8 cellular contexts compared by ENCODE assay signal in the genomic region with DNA sequence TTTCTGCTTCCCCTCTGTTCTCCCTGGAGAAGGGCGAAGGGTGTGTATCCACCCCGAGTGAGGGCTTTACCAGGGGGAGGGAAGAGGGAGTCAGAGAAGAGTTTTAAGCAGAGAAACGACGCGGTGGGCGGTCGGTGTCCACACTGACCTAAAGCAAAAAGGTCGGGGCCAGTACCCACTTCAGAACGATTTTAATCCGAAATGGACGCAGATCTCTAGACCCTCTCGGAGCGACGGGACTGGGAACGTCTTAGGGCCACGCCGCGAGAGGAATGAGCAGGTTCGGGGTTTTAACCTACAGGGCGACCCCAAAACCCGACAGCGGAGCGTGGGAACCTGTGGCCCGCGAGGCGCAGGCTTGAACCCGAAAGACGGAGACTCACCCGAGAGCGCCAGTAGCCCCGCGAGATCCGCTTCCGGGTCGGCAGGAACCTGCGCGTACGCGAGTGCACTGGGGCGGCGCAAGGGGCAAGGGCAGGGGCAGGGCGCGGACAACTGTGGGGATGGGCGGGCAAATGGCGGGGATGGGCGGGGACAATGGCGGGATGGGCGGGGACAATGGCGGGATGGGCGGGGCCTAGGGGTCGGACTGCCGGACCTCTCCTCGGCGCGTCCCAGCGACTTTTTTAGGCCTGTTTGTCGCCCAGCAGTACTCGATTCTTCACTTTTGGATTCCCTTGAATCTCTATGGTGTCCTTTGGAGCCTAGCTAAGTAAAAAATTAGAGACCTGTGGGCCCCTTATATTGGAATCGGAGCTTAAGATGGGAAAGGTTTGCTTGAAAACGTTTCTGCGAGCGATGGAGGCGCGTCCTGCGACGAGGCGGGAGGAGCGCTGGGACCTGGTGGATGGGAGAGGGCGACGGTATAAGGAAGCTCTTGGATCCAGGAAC. TPM values are rescaled to one million over a fixed set of nuclear protein-coding genes. Genes with fewer than 3 reads are reported as not detected.
DNase-seq lines count a peak whose midpoint lies in the region; ATAC-seq, FAIRE-seq and TF ChIP-seq lines count a peak whose summit lies in the region.

A gene (minus strand): TSS at position 423 of the 891 bp plus-strand sequence. CDS start 3,323 bp downstream, outside the sequence.

- no peak within 1 kb of the TSS for H3K23ac ChIP-seq in H1 (ENCODE audit: insufficient read length)

- no peaks in the 10 kb centered on the region for H3K27me3 ChIP-seq in H1 (replicated peaks in 1 of 4; ENCODE audit: control insufficient read depth in 3 of 4, extremely low read depth in 1 of 4, insufficient read depth in 3 of 4, low read length in 3 of 4)

- no peak for TF ChIP-seq CTCF in H1 (IDR thresholded peaks at IDR 0.05; ENCODE audit: control extremely low read depth in 1 of 3, insufficient read depth in 1 of 3, low read depth in 1 of 3, low read length in 3 of 3)

- 0 out of 2 replicates have a peak within 1 kb of the TSS, but pooled peaks have one; percentile 65 for H2AK5ac ChIP-seq in H1 (ENCODE audit: low read depth, low read length)

- H3K18ac ChIP-seq in H1 (ENCODE audit: extremely low read depth, low read length): peak within 1 kb of the TSS; percentile 62; the same call in 1 of the 2 replicates

- no peak for TF ChIP-seq RAD21 in H1 (IDR thresholded peaks at IDR 0.05 in 1 of 2, conservative IDR thresholded peaks at IDR 0.05 in 1 of 2; ENCODE audit: low read depth in 2 of 2, low read length in 2 of 2)

- H2BK20ac ChIP-seq in H1 (ENCODE audit: low read length): no peak within 1 kb of the TSS

- peaks cover 0 to 7% of the 10 kb centered on the region in 2 experiments; a peak in 2 of 4 replicates for H3K79me2 ChIP-seq in H1 (ENCODE audit: control insufficient read depth in 1 of 2, insufficient read depth in 2 of 2, low read length in 2 of 2)

- TF ChIP-seq EP300 in H1 (IDR thresholded peaks at IDR 0.05; ENCODE audit: borderline replicate concordance in 1 of 2, low read depth in 2 of 2, low read length in 2 of 2): no peak

- no peak within 1 kb of the TSS for H2BK120ac ChIP-seq in H1 (replicated peaks; ENCODE audit: low read depth, low read length)

- H3K36me3 ChIP-seq in H1 (ENCODE audit: control insufficient read depth in 2 of 4, insufficient read depth in 4 of 4, low read length in 3 of 4): peaks cover 3 to 29% (median 22%) of the 10 kb centered on the region in 4 experiments

- peak within 1 kb of the TSS; percentile 77 for H3K27ac ChIP-seq in H1 (ENCODE audit: low read depth, low read length)

- H3K23me2 ChIP-seq in H1 (ENCODE audit: low read depth, low read length): peaks cover 7% of the 10 kb centered on the region; the same call in 1 of the 2 replicates

- peaks cover 7 to 20% of the 10 kb centered on the region in 2 experiments; a peak in 3 of 4 replicates for H3K9me3 ChIP-seq in H1 (ENCODE audit: insufficient read depth in 2 of 2, low read depth in 1 of 2, low read length in 1 of 2)

- ATAC-seq in activated CD8-positive, alpha-beta memory T cell treated with anti-CD3 and anti-CD28 coated beads, Interleukin-2, amount 10 ng/mL, durations not matched to agents 7 days and 5 days: peak; percentile 100
- ATAC-seq in memory B cell (ENCODE audit: low read depth) (peak; percentile 99), HG03196 (IDR thresholded peaks at IDR 0.05; ENCODE audit: unreplicated experiment) (no peak)

- H4K91ac ChIP-seq in H1 (replicated peaks; ENCODE audit: insufficient read length, low read length): peak within 1 kb of the TSS; percentile 7

- peak within 1 kb of the TSS; percentile 37 to 84 (median 65) for H3K9ac ChIP-seq in H1 (replicated peaks in 1 of 4; ENCODE audit: extremely low read depth in 1 of 4, low read depth in 3 of 4, low read length in 3 of 4)

- H3K9me3 Mint-ChIP-seq in activated CD8-positive, alpha-beta memory T cell treated with anti-CD3 and anti-CD28 coated beads, Interleukin-2, amount 10 ng/mL, durations not matched to agents 7 days and 5 days (ENCODE audit: low read depth): peaks cover 30% of the 10 kb centered on the region
- peaks cover 22% of the 10 kb centered on the region for H3K9me3 Mint-ChIP-seq in memory B cell

- H2BK15ac ChIP-seq in H1 (ENCODE audit: low read length): no peak within 1 kb of the TSS

- peak within 1 kb of the TSS; percentile 92 to 96 (median 94) for H3K4me3 ChIP-seq in H1 (ENCODE audit: extremely low read depth in 1 of 4, insufficient read depth in 2 of 4, low read depth in 3 of 4, low read length in 4 of 4)

- POLR2A ChIA-PET in H1 (lab: Charles Lee; ENCODE audit: partially characterized antibody): no interaction called here

- peak within 1 kb of the TSS; percentile 87 for H2AFZ ChIP-seq in H1 (ENCODE audit: low read length)

- peak within 1 kb of the TSS; percentile 27 for H4K5ac ChIP-seq in H1 (ENCODE audit: insufficient read length, low read depth, low read length)

- H2BK12ac ChIP-seq in H1 (ENCODE audit: low read depth, low read length): no peak within 1 kb of the TSS

- DNase-seq in C1 segment of cervical spinal cord (lab: John Stamatoyannopoulos, UW) (peak; percentile 13 to 94 (median 86)), NCI-H1092 treated with DMSO at 0.1 percent for 48 hours (lab: John Stamatoyannopoulos, UW) (peak; percentile 69), H1 (ENCODE audit: low read depth in 1 of 2, low spot score in 2 of 2) (peak; percentile 64 to 66), memory B cell (ENCODE audit: low spot score in 2 of 2) (peak; percentile 35 to 56), GM12892 (ENCODE audit: insufficient read length) (no peak)
- peak; percentile 91 for DNase-seq in activated CD8-positive, alpha-beta memory T cell treated with anti-CD3 and anti-CD28 coated beads, Interleukin-2, amount 10 ng/mL, durations not matched to agents 7 days and 5 days
- peak; percentile 74 to 83 for DNase-seq in stimulated activated CD4-positive, alpha-beta T cell treated with anti-CD3 and anti-CD28 coated beads, Interleukin-4, amount 100 ng/mL, for 4 hours

- peak within 1 kb of the TSS; percentile 76 to 88 for H3K4me2 ChIP-seq in H1 (ENCODE audit: insufficient read depth in 1 of 2, low read depth in 2 of 2, low read length in 2 of 2)

- H3K36me3 Mint-ChIP-seq in activated CD8-positive, alpha-beta memory T cell treated with anti-CD3 and anti-CD28 coated beads, Interleukin-2, amount 10 ng/mL, durations not matched to agents 7 days and 5 days: peaks cover 37% of the 10 kb centered on the region
- H3K36me3 Mint-ChIP-seq in memory B cell: peaks cover 27% of the 10 kb centered on the region

- H3K14ac ChIP-seq in H1 (ENCODE audit: insufficient read length): no peak within 1 kb of the TSS

- H3K4me1 ChIP-seq in H1 (replicated peaks in 1 of 4; ENCODE audit: control insufficient read depth in 3 of 4, insufficient read depth in 4 of 4, low read length in 3 of 4): 0 out of 7 replicates have a peak, but pooled peaks cover 0 to 1% (median 0%) of the 10 kb centered on the region in 4 experiments

- CTCF ChIA-PET in activated CD8-positive, alpha-beta memory T cell treated with anti-CD3 and anti-CD28 coated beads, Interleukin-2, amount 10 ng/mL, durations not matched to agents 7 days and 5 days (lab: Charles Lee): no interaction called here
- CTCF ChIA-PET in H1 (lab: Charles Lee; ENCODE audit: partially characterized antibody): interaction anchor here (0.7 kb wide), 1 partner anchor 10 kb away, joined by 3 read pairs; no protein-coding TSS in a partner anchor

- TF ChIP-seq POLR2A in H1 (IDR thresholded peaks at IDR 0.05; ENCODE audit: control extremely low read depth in 1 of 2, low read depth in 2 of 2, low read length in 2 of 2) (peak; percentile 50 to 52), GM12892 (IDR thresholded peaks at IDR 0.05; ENCODE audit: low read depth, low read length) (no peak)

- no peak within 1 kb of the TSS for H3K56ac ChIP-seq in H1 (replicated peaks; ENCODE audit: insufficient read length, low read depth, low read length)

- peak within 1 kb of the TSS; percentile 5 for H3K4ac ChIP-seq in H1 (replicated peaks; ENCODE audit: insufficient read length, low read depth, low read length)

- peak within 1 kb of the TSS; percentile 61 for H3K27ac Mint-ChIP-seq in activated CD8-positive, alpha-beta memory T cell treated with anti-CD3 and anti-CD28 coated beads, Interleukin-2, amount 10 ng/mL, durations not matched to agents 7 days and 5 days
- peak within 1 kb of the TSS; percentile 18 for H3K27ac Mint-ChIP-seq in memory B cell

- H2BK5ac ChIP-seq in H1 (ENCODE audit: low read depth, low read length): peak within 1 kb of the TSS; percentile 75

- H3K4me3 Mint-ChIP-seq in activated CD8-positive, alpha-beta memory T cell treated with anti-CD3 and anti-CD28 coated beads, Interleukin-2, amount 10 ng/mL, durations not matched to agents 7 days and 5 days: peak within 1 kb of the TSS; percentile 81
- H3K4me3 Mint-ChIP-seq in memory B cell: peak within 1 kb of the TSS; percentile 76

- 4% methylated on average over 55 of the region's 70 CpGs; no CpG with 5 or more reads in 1 of the 2 experiments for WGBS in H1 (ENCODE audit: extremely low coverage in 1 of 2, insufficient coverage in 1 of 2, insufficient read length in 1 of 2, insufficient replicate concordance in 2 of 2, low coverage in 1 of 2, low lambda C conversion rate in 2 of 2, missing lambda C conversion rate in 1 of 2), 2 experiments

- H3K79me1 ChIP-seq in H1 (ENCODE audit: low read depth, low read length): peaks cover 2% of the 10 kb centered on the region; the same call in 1 of the 2 replicates

- H4K20me1 ChIP-seq in H1 (replicated peaks in 1 of 2; ENCODE audit: control insufficient read depth in 1 of 2, insufficient read depth in 2 of 2, low read length in 2 of 2): no peaks in the 10 kb centered on the region

- H3K27me3 Mint-ChIP-seq in activated CD8-positive, alpha-beta memory T cell treated with anti-CD3 and anti-CD28 coated beads, Interleukin-2, amount 10 ng/mL, durations not matched to agents 7 days and 5 days: no peaks in the 10 kb centered on the region
- H3K27me3 Mint-ChIP-seq in memory B cell: peaks cover 6% of the 10 kb centered on the region

- peak within 1 kb of the TSS; percentile 66 for H4K8ac ChIP-seq in H1 (ENCODE audit: extremely low read depth, insufficient read depth, low read length)

- no peak for FAIRE-seq in H1 (lab: Jason Lieb, UNC)
- FAIRE-seq in GM12892 (lab: Jason Lieb, UNC): no peak

- H3K4me1 Mint-ChIP-seq in activated CD8-positive, alpha-beta memory T cell treated with anti-CD3 and anti-CD28 coated beads, Interleukin-2, amount 10 ng/mL, durations not matched to agents 7 days and 5 days: peaks cover 11% of the 10 kb centered on the region
- H3K4me1 Mint-ChIP-seq in memory B cell: peaks cover 4% of the 10 kb centered on the region

RNA-seq across cellular contexts. Expression of the gene that starts here (rescaled TPM):
- total RNA-seq in activated CD8-positive, alpha-beta memory T cell treated with anti-CD3 and anti-CD28 coated beads, Interleukin-2, amount 10 ng/mL, durations not matched to agents 7 days and 5 days: 1 to 10 TPM; 4.5 to 6.1 TPM
- total RNA-seq in H1 (2021; fragmentation: NEBNext Ultra II Directional; extraction: Animal tissue kit (Norgen Biotek cat#: 25700)): 28.0 and 29.6 TPM in 2 replicates
- 26.6 and 37.0 TPM in 2 replicates for polyA plus RNA-seq in H1 (2011; rRNA removed)
- polyA plus RNA-seq in H1 (2011; cell fraction: cytosol; rRNA removed): 52.3 TPM
- polyA plus RNA-seq in H1 (2011; cell fraction: nucleus; rRNA removed): 14.2 TPM
- 39.3 to 57.5 TPM (median 42.9 TPM) in 4 replicates for polyA plus RNA-seq in H1 (2012, experiment 1 of 2)
- polyA plus RNA-seq in H1 (2012, experiment 2 of 2): 13.2 TPM
- 33.3 TPM for polyA plus RNA-seq in H1 (2013, experiment 1 of 2)
- 32.0 TPM for polyA plus RNA-seq in H1 (2013, experiment 2 of 2)
- polyA minus RNA-seq in H1 (2011; rRNA and poly(A)+ RNA removed): 48.2 and 57.7 TPM in 2 replicates
- polyA minus RNA-seq in H1 (2011; cell fraction: cytosol; rRNA and poly(A)+ RNA removed): 43.6 TPM
- polyA minus RNA-seq in H1 (2011; cell fraction: nucleus; rRNA and poly(A)+ RNA removed): 44.1 TPM
- not detected for polyA plus RNA-seq in GM12892 (2012; ENCODE audit: missing spikeins)
